In the genomic region with DNA sequence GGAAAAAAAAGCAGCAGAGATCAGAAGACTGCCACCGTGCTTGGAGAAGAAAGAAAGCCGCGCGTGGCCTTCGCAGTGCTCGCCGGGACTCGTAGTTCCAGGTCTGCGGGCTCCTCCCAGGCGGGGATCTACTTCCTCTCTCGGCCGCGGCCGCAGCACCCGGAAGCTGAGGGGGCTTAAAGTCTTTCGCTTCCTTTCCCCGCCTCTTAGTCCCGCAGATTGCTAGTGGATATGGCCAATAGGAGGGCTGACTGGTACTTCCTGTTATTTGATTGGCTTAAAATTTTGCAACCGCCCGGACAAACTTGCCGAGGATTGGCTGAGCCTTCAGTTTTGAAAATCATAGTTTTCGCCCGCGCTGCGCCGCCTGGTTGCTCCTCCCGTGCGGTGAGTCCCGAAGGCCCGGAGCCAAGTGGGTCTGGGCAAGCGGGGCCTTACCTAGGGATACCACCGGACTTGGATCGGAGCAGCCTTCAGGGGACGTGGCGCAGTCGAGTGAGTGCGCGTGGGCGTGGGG, we compare ENCODE assay signal across 8 cellular contexts. TPM values are rescaled to one million over a fixed set of nuclear protein-coding genes. Genes with fewer than 3 reads are reported as not detected.
DNase-seq lines count a peak whose midpoint lies in the region; ATAC-seq and TF ChIP-seq lines count a peak whose summit lies in the region.

TSS of gene INCENP (plus strand) at position 343 of the 517 bp plus-strand sequence. CDS start 4,151 bp downstream, outside the sequence.

- peaks cover 20% of the 10 kb centered on the region; the same call in 1 of the 2 replicates for H3K36me3 ChIP-seq in PC-3 (ENCODE audit: low read depth, low read length)

- H3K9me2 ChIP-seq in PC-3 (replicated peaks; ENCODE audit: low read length), result no peaks in the 10 kb centered on the region

- 0 out of 2 replicates have a peak, but pooled peaks have one; percentile 8 for TF ChIP-seq CTCF in PC-3 (conservative IDR thresholded peaks at IDR 0.05; ENCODE audit: low read depth, low read length)
- no peak for TF ChIP-seq CTCF in epithelial cell of proximal tubule (conservative IDR thresholded peaks at IDR 0.05; ENCODE audit: low read depth, low read length)

- peak within 1 kb of the TSS; percentile 93 for H3K4me2 ChIP-seq in PC-3 (ENCODE audit: low read length)

- POLR2A ChIA-PET in PC-3 (lab: Charles Lee; ENCODE audit: unreplicated experiment), result no interaction called here

- peaks cover 35% of the 10 kb centered on the region for H4K20me1 ChIP-seq in PC-3 (ENCODE audit: low read length)

- peak within 1 kb of the TSS; percentile 91 for H3K9ac ChIP-seq in PC-3 (ENCODE audit: low read length)

- H3K4me3 ChIP-seq in PC-3 (ENCODE audit: low read length) (peak within 1 kb of the TSS; percentile 83), epithelial cell of proximal tubule (ENCODE audit: low read depth, low read length) (peak within 1 kb of the TSS; percentile 93)

- BruUV-seq in PC-3 (replicated peaks; lab: Mats Ljungman, UMichigan), result no TSS peak

- no peaks in the 10 kb centered on the region for H3F3A ChIP-seq in PC-3 (ENCODE audit: low read length, unreplicated experiment)

- H3K4me1 ChIP-seq in PC-3 (ENCODE audit: insufficient read depth, low read length), result peaks cover 25% of the 10 kb centered on the region

- no peaks in the 10 kb centered on the region for H3K27me3 ChIP-seq in PC-3 (ENCODE audit: low read length)

- peak within 1 kb of the TSS; percentile 94 for H2AFZ ChIP-seq in PC-3 (ENCODE audit: low read length)

- TF ChIP-seq EP300 in Ishikawa (IDR thresholded peaks at IDR 0.05; ENCODE audit: borderline replicate concordance), result no peak

- intact Hi-C loops in PC-3 (cut with micrococcal nuclease), result no loop called here

- H3K27ac ChIP-seq in PC-3 (ENCODE audit: low read length), result peak within 1 kb of the TSS; percentile 38

- peak; percentile 91 for ATAC-seq in GM21576 (IDR thresholded peaks at IDR 0.05; ENCODE audit: unreplicated experiment)
- peak; percentile 97 for ATAC-seq in PC-3

- no peak for TF ChIP-seq RAD21 in Ishikawa (IDR thresholded peaks at IDR 0.05; ENCODE audit: low read depth)

- peaks cover 50% of the 10 kb centered on the region for H3K79me2 ChIP-seq in PC-3 (ENCODE audit: low read length)

- H3K9me3 ChIP-seq in PC-3 (ENCODE audit: low read length), result no peaks in the 10 kb centered on the region

- CTCF ChIA-PET in PC-3 (lab: Charles Lee), result interaction anchor here (1.7 kb wide), 1 partner anchor 15 kb away, joined by 6 read pairs; no protein-coding TSS in a partner anchor

- DNase-seq in DMS153 (lab: John Stamatoyannopoulos, UW) (peak; percentile 98), PC-3 (peak; percentile 100), activated T-cell treated with anti-CD3 and anti-CD28 coated beads for 48 hours (ENCODE audit: low read depth) (peak; percentile 91), epithelial cell of proximal tubule (ENCODE audit: low read depth) (peak; percentile 91), mucosa of gallbladder (ENCODE audit: low spot score) (peak; percentile 98)
- DNase-seq in stimulated activated CD8-positive, alpha-beta memory T cell treated with anti-CD3 and anti-CD28 coated beads, Interleukin-4, amount 100 ng/mL, for 4 hours (ENCODE audit: low read depth in 2 of 2, low spot score in 1 of 2), result peak; percentile 87 to 89

TF ChIP-seq in Ishikawa, 13 proteins besides CTCF, POLR2A, EP300 and RAD21:
- TF ChIP-seq EGR1 (IDR thresholded peaks at IDR 0.05) (peak; percentile 39; the same call in 1 of the 2 replicates), NFIC (IDR thresholded peaks at IDR 0.05) (peak; percentile 24; the same call in 1 of the 2 replicates), TEAD4 (IDR thresholded peaks at IDR 0.05) (no peak), CEBPB (IDR thresholded peaks at IDR 0.05) (peak; percentile 52; the same call in 1 of the 2 replicates), ZBTB7A (IDR thresholded peaks at IDR 0.05; ENCODE audit: low read depth) (no peak), TAF1 (IDR thresholded peaks at IDR 0.05; ENCODE audit: low read depth) (peak; percentile 53; the same call in 1 of the 2 replicates), TCF12 (IDR thresholded peaks at IDR 0.05; ENCODE audit: low read depth) (0 out of 2 replicates have a peak, but pooled peaks have one; percentile 8), CREB1 (IDR thresholded peaks at IDR 0.05; ENCODE audit: low read depth) (peak; percentile 31; the same call in 1 of the 2 replicates), YY1 (IDR thresholded peaks at IDR 0.05; ENCODE audit: low read depth) (0 out of 2 replicates have a peak, but pooled peaks have one; percentile 34), FOXM1 (IDR thresholded peaks at IDR 0.05; ENCODE audit: borderline replicate concordance, low read depth) (peak; percentile 97)
- TF ChIP-seq, protein P1, sequence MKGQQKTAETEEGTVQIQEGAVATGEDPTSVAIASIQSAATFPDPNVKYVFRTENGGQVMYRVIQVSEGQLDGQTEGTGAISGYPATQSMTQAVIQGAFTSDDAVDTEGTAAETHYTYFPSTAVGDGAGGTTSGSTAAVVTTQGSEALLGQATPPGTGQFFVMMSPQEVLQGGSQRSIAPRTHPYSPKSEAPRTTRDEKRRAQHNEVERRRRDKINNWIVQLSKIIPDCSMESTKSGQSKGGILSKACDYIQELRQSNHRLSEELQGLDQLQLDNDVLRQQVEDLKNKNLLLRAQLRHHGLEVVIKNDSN (IDR thresholded peaks at IDR 0.05), result peak; percentile 59; the same call in 1 of the 2 replicates
- TF ChIP-seq, protein P2, sequence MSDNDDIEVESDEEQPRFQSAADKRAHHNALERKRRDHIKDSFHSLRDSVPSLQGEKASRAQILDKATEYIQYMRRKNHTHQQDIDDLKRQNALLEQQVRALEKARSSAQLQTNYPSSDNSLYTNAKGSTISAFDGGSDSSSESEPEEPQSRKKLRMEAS (IDR thresholded peaks at IDR 0.05), result peak; percentile 67
- TF ChIP-seq, protein P3, sequence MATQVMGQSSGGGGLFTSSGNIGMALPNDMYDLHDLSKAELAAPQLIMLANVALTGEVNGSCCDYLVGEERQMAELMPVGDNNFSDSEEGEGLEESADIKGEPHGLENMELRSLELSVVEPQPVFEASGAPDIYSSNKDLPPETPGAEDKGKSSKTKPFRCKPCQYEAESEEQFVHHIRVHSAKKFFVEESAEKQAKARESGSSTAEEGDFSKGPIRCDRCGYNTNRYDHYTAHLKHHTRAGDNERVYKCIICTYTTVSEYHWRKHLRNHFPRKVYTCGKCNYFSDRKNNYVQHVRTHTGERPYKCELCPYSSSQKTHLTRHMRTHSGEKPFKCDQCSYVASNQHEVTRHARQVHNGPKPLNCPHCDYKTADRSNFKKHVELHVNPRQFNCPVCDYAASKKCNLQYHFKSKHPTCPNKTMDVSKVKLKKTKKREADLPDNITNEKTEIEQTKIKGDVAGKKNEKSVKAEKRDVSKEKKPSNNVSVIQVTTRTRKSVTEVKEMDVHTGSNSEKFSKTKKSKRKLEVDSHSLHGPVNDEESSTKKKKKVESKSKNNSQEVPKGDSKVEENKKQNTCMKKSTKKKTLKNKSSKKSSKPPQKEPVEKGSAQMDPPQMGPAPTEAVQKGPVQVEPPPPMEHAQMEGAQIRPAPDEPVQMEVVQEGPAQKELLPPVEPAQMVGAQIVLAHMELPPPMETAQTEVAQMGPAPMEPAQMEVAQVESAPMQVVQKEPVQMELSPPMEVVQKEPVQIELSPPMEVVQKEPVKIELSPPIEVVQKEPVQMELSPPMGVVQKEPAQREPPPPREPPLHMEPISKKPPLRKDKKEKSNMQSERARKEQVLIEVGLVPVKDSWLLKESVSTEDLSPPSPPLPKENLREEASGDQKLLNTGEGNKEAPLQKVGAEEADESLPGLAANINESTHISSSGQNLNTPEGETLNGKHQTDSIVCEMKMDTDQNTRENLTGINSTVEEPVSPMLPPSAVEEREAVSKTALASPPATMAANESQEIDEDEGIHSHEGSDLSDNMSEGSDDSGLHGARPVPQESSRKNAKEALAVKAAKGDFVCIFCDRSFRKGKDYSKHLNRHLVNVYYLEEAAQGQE (IDR thresholded peaks at IDR 0.05; ENCODE audit: low read depth), result no peak

RNA-seq across cellular contexts. Expression of gene INCENP, which starts in this region (rescaled TPM):
- total RNA-seq in PC-3 (2014; rRNA removed), result 110 and 114 TPM in 2 replicates
- total RNA-seq in epithelial cell of proximal tubule, result 32.3 and 51.9 TPM in 2 replicates
- 22.8 TPM for total RNA-seq in mucosa of gallbladder

Comparison
In these comparisons a context has a peak if more than half of its experiments do, and no peak if none do; other contexts are left out.
1. Peak in every context shown above with its lines: DNase-seq, ATAC-seq, H3K4me3 ChIP-seq and H3K27ac ChIP-seq.